Comparison of ENCODE assay signal across 25 cellular contexts in genomic region chr1:175448467-175448866, GRCh38.
"Had no signal": no experiment of that assay in that cellular context is flagged by ENCODE, and none has a peak within 500 bp of the region (broad histone marks: within the 10 kb centered on the region; RNA-seq: fewer than 3 reads in every experiment).

No MANE protein-coding gene starts in this region.

- H3K4me2 ChIP-seq: hepatocyte had no signal

- H3K36me3 ChIP-seq: colonic mucosa, esophagus muscularis mucosa, esophagus squamous epithelium, gastrocnemius medialis, gastroesophageal sphincter, heart left ventricle, heart right ventricle had no signal

- DNase-seq: colonic mucosa; dermis blood vessel endothelial cell; dorsolateral prefrontal cortex; effector CD4-positive, alpha-beta T cell; effector CD8-positive, alpha-beta T cell; effector memory CD4-positive, alpha-beta T cell; effector memory CD8-positive, alpha-beta T cell; endodermal cell; erythroblast; esophagus squamous epithelium; foreskin fibroblast; foreskin keratinocyte; foreskin melanocyte; gastrocnemius medialis; glutamatergic neuron; head of caudate nucleus; heart left ventricle; heart right ventricle; hippocampal formation had no signal

- H3K79me2 ChIP-seq: hepatocyte had no signal

- H2AFZ ChIP-seq: hepatocyte had no signal

- H3K27me3 ChIP-seq: colonic mucosa, dorsolateral prefrontal cortex, esophagus muscularis mucosa, esophagus squamous epithelium, foreskin keratinocyte, gastrocnemius medialis, gastroesophageal sphincter, heart left ventricle, hepatocyte had no signal

- ATAC-seq: effector memory CD8-positive, alpha-beta T cell; esophagus mucosa; foreskin keratinocyte; gastrocnemius medialis; gastroesophageal sphincter; heart left ventricle; heart right ventricle had no signal

- H3K9me3 ChIP-seq: colonic mucosa, esophagus muscularis mucosa, esophagus squamous epithelium, gastrocnemius medialis, gastroesophageal sphincter, heart left ventricle, heart right ventricle had no signal

- H3K4me1 ChIP-seq: colonic mucosa, esophagus muscularis mucosa, esophagus squamous epithelium, foreskin keratinocyte, gastrocnemius medialis, gastroesophageal sphincter, heart left ventricle, heart right ventricle had no signal

- H3K27ac ChIP-seq: colonic mucosa, coronary artery, dorsolateral prefrontal cortex, epithelial cell of prostate, esophagus muscularis mucosa, esophagus squamous epithelium, foreskin keratinocyte, gastrocnemius medialis, gastroesophageal sphincter, heart left ventricle, heart right ventricle, hepatocyte had no signal

- H3K4me3 ChIP-seq: colonic mucosa, coronary artery, dorsolateral prefrontal cortex, esophagus muscularis mucosa, esophagus squamous epithelium, gastrocnemius medialis, gastroesophageal sphincter, heart left ventricle, heart right ventricle, hepatocyte had no signal
